8 cellular contexts compared by ENCODE assay signal in the genomic region with DNA sequence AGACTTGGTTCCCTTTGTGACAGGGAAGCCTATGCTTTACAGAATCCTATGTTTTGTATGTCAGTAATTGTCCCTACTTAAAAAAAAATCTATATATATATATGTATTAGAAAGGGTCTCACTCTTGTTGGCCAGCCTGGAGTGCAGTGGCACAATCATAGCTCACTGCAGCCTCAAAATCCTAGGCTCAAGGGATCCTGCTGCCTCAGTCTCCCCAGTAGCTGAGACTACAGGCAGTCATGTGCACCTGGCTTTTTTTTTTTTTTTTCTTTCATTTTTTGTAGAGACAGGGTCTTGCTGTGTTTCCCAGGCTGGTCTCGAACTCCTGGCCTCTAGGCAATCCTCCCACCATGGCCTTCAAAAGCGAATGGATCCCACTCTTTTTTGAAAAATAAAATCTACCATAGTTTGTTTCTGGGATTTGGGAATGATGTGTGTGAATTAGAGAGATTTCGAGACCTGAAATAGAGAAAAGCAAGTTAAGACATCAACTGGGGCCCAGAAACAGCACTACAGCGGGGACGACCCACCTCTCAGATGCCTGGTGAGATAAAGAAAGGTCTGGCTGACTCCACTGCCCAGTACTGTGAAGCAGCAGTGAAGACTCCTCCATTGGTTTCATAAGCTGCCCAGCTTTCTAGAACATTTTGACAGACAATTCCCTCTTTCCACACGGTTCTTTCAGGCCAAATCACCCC. TPM values are rescaled to one million over a fixed set of nuclear protein-coding genes. Genes with fewer than 3 reads are reported as not detected.
DNase-seq lines count a peak whose midpoint lies in the region; ATAC-seq and TF ChIP-seq lines count a peak whose summit lies in the region.

No MANE protein-coding gene starts in this region.

- H3K27ac ChIP-seq in mesenchymal stem cell (ENCODE audit: low read length, poor library complexity, severe bottlenecking) (peak overlapping the region; percentile 100), upper lobe of right lung (peak overlapping the region; percentile 100)

- H3K4me1 ChIP-seq in mesenchymal stem cell (ENCODE audit: control insufficient read depth, insufficient read depth, low read depth, low read length) (peaks cover 39% of the 10 kb centered on the region), upper lobe of right lung (peaks cover 47% of the 10 kb centered on the region)

- H3K9ac ChIP-seq in mesenchymal stem cell (ENCODE audit: low read length): peak overlapping the region; percentile 99

- in situ Hi-C loops in astrocyte of the spinal cord (cut with HindIII; ENCODE audit: low sequenced_read_pairs): loop anchor here (5.0 kb wide), 1 partner anchor 77 kb away; the partner anchor contains the start of gene MALAT1

- H3K36me3 ChIP-seq in mesenchymal stem cell (ENCODE audit: control insufficient read depth in 1 of 2, insufficient read depth in 2 of 2, low read depth in 1 of 2, low read length in 2 of 2) (peaks cover 0 to 24% of the 10 kb centered on the region in 2 experiments), upper lobe of right lung (peaks cover 17% of the 10 kb centered on the region)

- peak overlapping the region; percentile 87 for H4K91ac ChIP-seq in mesenchymal stem cell (ENCODE audit: low read length)

- peaks cover 37% of the 10 kb centered on the region for H3K36me3 Mint-ChIP-seq in activated naive CD4-positive, alpha-beta T cell treated with anti-CD3 and anti-CD28 coated beads, Interleukin-2, amount 10 ng/mL, durations not matched to agents 7 days and 5 days

- H2BK5ac ChIP-seq in mesenchymal stem cell (ENCODE audit: low read depth, low read length, poor library complexity, severe bottlenecking): peak overlapping the region; percentile 99

- peak overlapping the region; percentile 99 for H2AK5ac ChIP-seq in mesenchymal stem cell (ENCODE audit: low read length, severe bottlenecking)

- H3K4me3 Mint-ChIP-seq in activated naive CD4-positive, alpha-beta T cell treated with anti-CD3 and anti-CD28 coated beads, Interleukin-2, amount 10 ng/mL, durations not matched to agents 7 days and 5 days: peak overlapping the region; percentile 87

- H3K4ac ChIP-seq in mesenchymal stem cell (ENCODE audit: low read depth in 1 of 2, low read length in 2 of 2): peak overlapping the region; percentile 46 to 99

- peak overlapping the region; percentile 59 to 95 for H2BK12ac ChIP-seq in mesenchymal stem cell (ENCODE audit: low read length in 2 of 2)

- DNase-seq in activated naive CD4-positive, alpha-beta T cell treated with anti-CD3 and anti-CD28 coated beads, Interleukin-2, amount 10 ng/mL, durations not matched to agents 7 days and 5 days: peak; percentile 21
- no peak for DNase-seq in activated naive CD4-positive, alpha-beta T cell (lab: John Stamatoyannopoulos, UW)
- peak; percentile 10 for DNase-seq in astrocyte of the spinal cord (ENCODE audit: low read depth, low spot score)
- no peak for DNase-seq in mesenchymal stem cell
- no peak for DNase-seq in upper lobe of right lung
- DNase-seq in NCI-H2107 treated with DMSO at 0.1 percent for 48 hours (lab: John Stamatoyannopoulos, UW; ENCODE audit: unreplicated experiment): no peak
- DNase-seq in retina: no peak

- peak overlapping the region; percentile 98 to 100 for H3K18ac ChIP-seq in mesenchymal stem cell (ENCODE audit: low read depth in 1 of 2, low read length in 2 of 2)

- peaks cover 44% of the 10 kb centered on the region for H3K4me1 Mint-ChIP-seq in activated naive CD4-positive, alpha-beta T cell treated with anti-CD3 and anti-CD28 coated beads, Interleukin-2, amount 10 ng/mL, durations not matched to agents 7 days and 5 days

- intact Hi-C loops in upper lobe of right lung (cut with DNase I): no loop called here

- no peak overlapping the region for H2BK15ac ChIP-seq in mesenchymal stem cell (ENCODE audit: low read depth, poor library complexity, severe bottlenecking)

- H3K23ac ChIP-seq in mesenchymal stem cell (ENCODE audit: low read length in 2 of 2): peak overlapping the region in 1 of 2 experiments; percentile 73

- peak overlapping the region; percentile 4 for H4K8ac ChIP-seq in mesenchymal stem cell (ENCODE audit: low read length)

- peak overlapping the region; percentile 42 for H3K4me2 ChIP-seq in mesenchymal stem cell (ENCODE audit: low read length, poor library complexity, severe bottlenecking)

- peak overlapping the region in 1 of 2 experiments; percentile 53 for H3K14ac ChIP-seq in mesenchymal stem cell (ENCODE audit: low read length in 2 of 2)

- peaks cover 3% of the 10 kb centered on the region for H3K79me1 ChIP-seq in mesenchymal stem cell (replicated peaks; ENCODE audit: low read length, poor library complexity, severe bottlenecking)

- ATAC-seq in upper lobe of right lung (no peak), GM18909 (IDR thresholded peaks at IDR 0.05; ENCODE audit: poor library complexity, unreplicated experiment) (no peak)

- TF ChIP-seq CTCF in astrocyte of the spinal cord (IDR thresholded peaks at IDR 0.05; ENCODE audit: low read depth, low read length) (no peak), upper lobe of right lung (IDR thresholded peaks at IDR 0.05) (no peak)

- H2AFZ ChIP-seq in mesenchymal stem cell (ENCODE audit: low read depth, low read length): no peak overlapping the region

- H3K27me3 Mint-ChIP-seq in activated naive CD4-positive, alpha-beta T cell treated with anti-CD3 and anti-CD28 coated beads, Interleukin-2, amount 10 ng/mL, durations not matched to agents 7 days and 5 days: peaks cover 27% of the 10 kb centered on the region

- H3K27me3 ChIP-seq in mesenchymal stem cell (ENCODE audit: control insufficient read depth in 1 of 2, insufficient read depth in 1 of 2, low read length in 2 of 2) (no peaks in the 10 kb centered on the region), upper lobe of right lung (no peaks in the 10 kb centered on the region)

- peak overlapping the region; percentile 97 for H3K27ac Mint-ChIP-seq in activated naive CD4-positive, alpha-beta T cell treated with anti-CD3 and anti-CD28 coated beads, Interleukin-2, amount 10 ng/mL, durations not matched to agents 7 days and 5 days

- H3K9me3 ChIP-seq in mesenchymal stem cell (ENCODE audit: control insufficient read depth, low read length): no peaks in the 10 kb centered on the region
- H3K9me3 ChIP-seq in upper lobe of right lung: no peaks in the 10 kb centered on the region

- H3K9me3 Mint-ChIP-seq in activated naive CD4-positive, alpha-beta T cell treated with anti-CD3 and anti-CD28 coated beads, Interleukin-2, amount 10 ng/mL, durations not matched to agents 7 days and 5 days: no peaks in the 10 kb centered on the region

- H2BK120ac ChIP-seq in mesenchymal stem cell (ENCODE audit: low read depth, low read length): peak overlapping the region; percentile 93

- 38% methylated on average over 3 of the region's 6 CpGs for WGBS in mesenchymal stem cell

- H3K4me3 ChIP-seq in astrocyte of the spinal cord (ENCODE audit: low read depth, low read length): peak overlapping the region; percentile 10
- H3K4me3 ChIP-seq in mesenchymal stem cell (ENCODE audit: insufficient read depth in 1 of 2, low read depth in 1 of 2, low read length in 2 of 2): peak overlapping the region in 1 of 2 experiments; percentile 67
- peak overlapping the region; percentile 98 for H3K4me3 ChIP-seq in upper lobe of right lung

- CTCF ChIA-PET in activated naive CD4-positive, alpha-beta T cell treated with anti-CD3 and anti-CD28 coated beads, Interleukin-2, amount 10 ng/mL, durations not matched to agents 7 days and 5 days (lab: Charles Lee): interaction anchor here (1.1 to 10.4 kb wide), 6 partner anchors 10 to 86 kb away, joined by 3 to 146 read pairs (median 44); partner anchors contain the start of gene MALAT1

RNA-seq across cellular contexts. Expression of gene NEAT1, which starts 1.9 kb away (rescaled TPM):
- 51.2 TPM for polyA plus RNA-seq in mesenchymal stem cell (2013, experiment 1 of 2)
- polyA plus RNA-seq in mesenchymal stem cell (2013, experiment 2 of 2): 44.5 TPM
- 1,120 TPM for total RNA-seq in upper lobe of right lung

RNA-seq across cellular contexts. Expression of gene FRMD8, which starts 34.2 kb away (rescaled TPM):
- 24.6 TPM for polyA plus RNA-seq in mesenchymal stem cell (2013, experiment 1 of 2)
- 25.1 TPM for polyA plus RNA-seq in mesenchymal stem cell (2013, experiment 2 of 2)
- 37.1 TPM for total RNA-seq in upper lobe of right lung

RNA-seq across cellular contexts. Expression of gene SLC25A45, which starts 38.2 kb away (rescaled TPM):
- 2.2 TPM for polyA plus RNA-seq in mesenchymal stem cell (2013, experiment 1 of 2)
- 1.9 TPM for polyA plus RNA-seq in mesenchymal stem cell (2013, experiment 2 of 2)
- total RNA-seq in upper lobe of right lung: 11.5 TPM

Comparison
In these comparisons a context has a peak if more than half of its experiments do, and no peak if none do; other contexts are left out.
1. DNase-seq: peak in activated naive CD4-positive, alpha-beta T cell treated with anti-CD3 and anti-CD28 coated beads, Interleukin-2, amount 10 ng/mL, durations not matched to agents 7 days and 5 days (single experiment) and astrocyte of the spinal cord (single experiment); none in activated naive CD4-positive, alpha-beta T cell (0 of 4), mesenchymal stem cell (single experiment), upper lobe of right lung (single experiment), NCI-H2107 treated with DMSO at 0.1 percent for 48 hours (single experiment) and retina (single experiment).